ENCODE assay signal across 8 cellular contexts in genomic region chr2:73268831-73269685, GRCh38. TPM values are rescaled to one million over a fixed set of nuclear protein-coding genes. Genes with fewer than 3 reads are reported as not detected.
DNase-seq lines count a peak whose midpoint lies in the region; ATAC-seq and TF ChIP-seq lines count a peak whose summit lies in the region.

No MANE protein-coding gene starts in this region.

- no peaks in the 10 kb centered on the region for H3K79me2 ChIP-seq in neural progenitor cell (ENCODE audit: low read depth)

- H3K27me3 ChIP-seq in neural progenitor cell, result peaks cover 40% of the 10 kb centered on the region
- H3K27me3 ChIP-seq in upper lobe of right lung, result peaks cover 35% of the 10 kb centered on the region

- H3K9me3 Mint-ChIP-seq in neural progenitor cell, result peaks cover 4% of the 10 kb centered on the region

- intact Hi-C loops in upper lobe of right lung (cut with DNase I), result no loop called here

- H3K36me3 Mint-ChIP-seq in neural progenitor cell, result no peaks in the 10 kb centered on the region

- DNase-seq in NCI-H146 treated with DMSO at 0.1 percent for 48 hours (lab: John Stamatoyannopoulos, UW; ENCODE audit: unreplicated experiment) (peak; percentile 78), neural progenitor cell (ENCODE audit: low spot score) (peak; percentile 79), upper lobe of right lung (peak; percentile 73), putamen (ENCODE audit: low spot score) (no peak)
- DNase-seq in activated CD4-positive, alpha-beta T cell treated with anti-CD3 and anti-CD28 coated beads, Interleukin-2, amount 50 U/mL, for 48 hours, result peak; percentile 69 to 75
- DNase-seq in effector CD8-positive, alpha-beta T cell (lab: John Stamatoyannopoulos, UW), result peak; percentile 58

- peaks cover 18% of the 10 kb centered on the region for H3K4me1 ChIP-seq in neural progenitor cell
- H3K4me1 ChIP-seq in upper lobe of right lung, result no peaks in the 10 kb centered on the region

- H3K27ac Mint-ChIP-seq in neural progenitor cell, result no peak overlapping the region

- peak overlapping the region; percentile 32 for H3K4me3 ChIP-seq in neural progenitor cell
- no peak overlapping the region for H3K4me3 ChIP-seq in upper lobe of right lung

- peak; percentile 72 for ATAC-seq in GM21526 (IDR thresholded peaks at IDR 0.05; ENCODE audit: low FRiP score, unreplicated experiment)
- peak; percentile 43 for ATAC-seq in upper lobe of right lung

- H3K27me3 Mint-ChIP-seq in neural progenitor cell (ENCODE audit: insufficient read depth, low read depth), result peaks cover 33% of the 10 kb centered on the region

- H3K36me3 ChIP-seq in neural progenitor cell, result no peaks in the 10 kb centered on the region
- H3K36me3 ChIP-seq in upper lobe of right lung, result no peaks in the 10 kb centered on the region

- H3F3A ChIP-seq in neural progenitor cell (ENCODE audit: low read depth), result peaks cover 30% of the 10 kb centered on the region

- H3K9me3 ChIP-seq in neural progenitor cell (ENCODE audit: low read depth) (no peaks in the 10 kb centered on the region), upper lobe of right lung (no peaks in the 10 kb centered on the region)

- H4K20me1 ChIP-seq in neural progenitor cell (ENCODE audit: low read depth), result peaks cover 17% of the 10 kb centered on the region

- H3K27ac ChIP-seq in C4-2B (peak overlapping the region; percentile 91), neural progenitor cell (no peak overlapping the region), upper lobe of right lung (no peak overlapping the region)

- TF ChIP-seq CTCF in C4-2B (conservative IDR thresholded peaks at IDR 0.05), result peak; percentile 50
- peak; percentile 50 for TF ChIP-seq CTCF in neural progenitor cell (IDR thresholded peaks at IDR 0.05)
- no peak for TF ChIP-seq CTCF in upper lobe of right lung (IDR thresholded peaks at IDR 0.05)

- peak overlapping the region; percentile 61 for H3K4me3 Mint-ChIP-seq in neural progenitor cell

- H2AFZ ChIP-seq in neural progenitor cell (replicated peaks), result peak overlapping the region; percentile 52

- no peak overlapping the region for H3K9ac ChIP-seq in neural progenitor cell

- H3K4me1 Mint-ChIP-seq in neural progenitor cell, result peaks cover 6% of the 10 kb centered on the region

- peak overlapping the region; percentile 70 for H3K4me2 ChIP-seq in neural progenitor cell

RNA-seq across cellular contexts. Expression of gene FBXO41, which starts 15.2 kb away (rescaled TPM):
- total RNA-seq in neural progenitor cell (ENCODE audit: low replicate concordance), result 1.5 and 6.3 TPM in 2 replicates
- total RNA-seq in upper lobe of right lung, result 2.1 TPM

RNA-seq across cellular contexts. Expression of gene EGR4, which starts 24.3 kb away (rescaled TPM):
- total RNA-seq in neural progenitor cell (ENCODE audit: low replicate concordance) (0.40 TPM in 1 of 2 replicates, not detected in the other), upper lobe of right lung (not detected)

RNA-seq across cellular contexts. Expression of gene CCT7, which starts 35.0 kb away (rescaled TPM):
- total RNA-seq in neural progenitor cell (ENCODE audit: low replicate concordance) (365 and 456 TPM in 2 replicates), upper lobe of right lung (152 TPM)

RNA-seq across cellular contexts. Expression of gene PRADC1, which starts 36.0 kb away (rescaled TPM):
- total RNA-seq in neural progenitor cell (ENCODE audit: low replicate concordance), result 3.9 and 8.2 TPM in 2 replicates
- 15.5 TPM for total RNA-seq in upper lobe of right lung

RNA-seq across cellular contexts. Expression of gene SMYD5, which starts 55.0 kb away (rescaled TPM):
- total RNA-seq in neural progenitor cell (ENCODE audit: low replicate concordance), result 21.0 and 31.4 TPM in 2 replicates
- total RNA-seq in upper lobe of right lung, result 16.8 TPM
